Comparison of ENCODE assay signal across 1 cellular context in the genomic region with DNA sequence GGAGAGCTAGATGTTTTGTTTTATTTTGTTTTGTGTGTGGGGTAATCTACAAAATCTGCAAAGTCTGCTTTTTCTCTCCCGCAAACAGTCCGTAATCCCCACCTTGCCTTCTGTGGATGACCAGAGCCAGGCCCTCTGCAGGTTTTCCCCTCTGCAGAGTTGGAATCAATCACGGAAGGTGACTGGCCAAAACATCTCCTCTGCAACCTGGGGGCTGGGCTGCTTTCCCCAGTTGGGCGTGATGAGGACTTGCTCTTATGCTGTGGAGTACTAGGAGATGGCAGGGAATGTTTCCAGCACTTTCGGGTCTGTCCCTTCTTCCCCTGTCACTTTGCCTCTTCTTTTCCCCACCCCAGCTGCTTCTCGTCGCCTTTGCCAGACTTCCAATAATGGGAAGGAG.
TF ChIP-seq lines count a peak whose summit lies in the region.

No MANE protein-coding gene starts in this region.

TF ChIP-seq in IMR-90, 13 proteins besides CTCF, POLR2A, EP300 and RAD21:
- TF ChIP-seq BHLHE40 (IDR thresholded peaks at IDR 0.05; ENCODE audit: low read depth, low read length): no peak
- TF ChIP-seq MXI1 (IDR thresholded peaks at IDR 0.05; ENCODE audit: borderline replicate concordance, low read depth, low read length): no peak
TF ChIP-seq in IMR-90: peak in this region for 0.
